8 cellular contexts compared by ENCODE assay signal in genomic region chr13:80244574-80244973, GRCh38.
"Had no signal": no experiment of that assay in that cellular context is flagged by ENCODE, and none has a peak within 500 bp of the region (broad histone marks: within the 10 kb centered on the region; RNA-seq: fewer than 3 reads in every experiment).

No MANE protein-coding gene starts in this region.

- H3K27me3 Mint-ChIP-seq: IgD-negative memory B cell had no signal

- H3K4me2 ChIP-seq: KMS-11 had no signal

- H3K27ac Mint-ChIP-seq: IgD-negative memory B cell had no signal

- ATAC-seq: HepG2, K562 had no signal

- H3K4me1 Mint-ChIP-seq: IgD-negative memory B cell had no signal

- H3K4me3 ChIP-seq: K562 had no signal

- H3K4me3 Mint-ChIP-seq: IgD-negative memory B cell had no signal

- H3K36me3 Mint-ChIP-seq: IgD-negative memory B cell had no signal

- H3K27ac ChIP-seq: HL-60, KMS-11 had no signal

- DNase-seq: IMR-90, KBM-7, KG1 had no signal
